1 cellular context compared by ENCODE assay signal in the genomic region with DNA sequence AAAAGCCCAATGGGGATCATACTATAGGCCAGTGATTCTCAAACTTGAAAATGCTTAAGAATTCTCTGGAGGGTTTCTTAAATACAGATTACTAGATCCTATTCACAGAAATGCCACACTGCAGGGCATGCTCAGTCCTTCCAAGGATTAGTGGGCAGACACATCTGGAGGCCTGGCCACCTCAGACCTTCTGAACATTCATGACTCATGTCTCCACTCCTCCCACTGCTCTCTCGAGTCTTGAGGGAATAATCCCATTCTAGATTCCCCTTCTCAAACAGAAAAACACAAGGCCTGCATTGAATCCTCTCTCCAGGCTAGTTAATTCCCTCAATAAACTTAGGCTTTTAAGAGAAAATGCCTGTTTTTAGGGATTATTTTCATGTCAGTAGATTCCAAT.
TF ChIP-seq lines count a peak whose summit lies in the region.

No MANE protein-coding gene starts in this region.

TF ChIP-seq in K562, 482 proteins besides CTCF, POLR2A, EP300 and RAD21:
- TF ChIP-seq ARID1B (IDR thresholded peaks at IDR 0.05) (no peak), NFXL1 (CRISPR knock-in tag; IDR thresholded peaks at IDR 0.05) (no peak), POLR3G (IDR thresholded peaks at IDR 0.05; ENCODE audit: extremely low read depth, insufficient read length, insufficient replicate concordance) (no peak), SREBF2 (CRISPR knock-in tag; IDR thresholded peaks at IDR 0.05) (no peak), SAP30 (IDR thresholded peaks at IDR 0.05; ENCODE audit: borderline replicate concordance, insufficient read depth, low read depth, low read length, poor library complexity, severe bottlenecking) (no peak), EGR1 (conservative IDR thresholded peaks at IDR 0.05) (0 out of 2 replicates have a peak, but pooled peaks have one; percentile 4), JUND (IDR thresholded peaks at IDR 0.05; ENCODE audit: borderline replicate concordance, low read depth, low read length) (peak; percentile 32; the same call in 1 of the 2 replicates), JUND (tag; IDR thresholded peaks at IDR 0.05; ENCODE audit: borderline replicate concordance, low read depth, low read length) (no peak), ARNT (IDR thresholded peaks at IDR 0.05) (no peak), RBBP5 (IDR thresholded peaks at IDR 0.05; ENCODE audit: borderline replicate concordance, insufficient read depth, low read length, poor library complexity, severe bottlenecking) (no peak), DACH1 (IDR thresholded peaks at IDR 0.05; ENCODE audit: partially characterized antibody) (no peak), FOSL1 (tag; conservative IDR thresholded peaks at IDR 0.05) (peak; percentile 43; the same call in 1 of the 2 replicates), ELF1 (tag; IDR thresholded peaks at IDR 0.05) (no peak), THAP12 (CRISPR knock-in tag; IDR thresholded peaks at IDR 0.05) (no peak), THRAP3 (IDR thresholded peaks at IDR 0.05; ENCODE audit: borderline replicate concordance) (no peak), L3MBTL2 (IDR thresholded peaks at IDR 0.05) (no peak), CBX1 (IDR thresholded peaks at IDR 0.05; ENCODE audit: low read depth) (no peak), MBD1 (CRISPR knock-in tag; IDR thresholded peaks at IDR 0.05) (no peak), CCNT2 (IDR thresholded peaks at IDR 0.05; ENCODE audit: borderline replicate concordance, extremely low read depth, insufficient read length, low read depth, low read length) (no peak), ZNF507 (tag; conservative IDR thresholded peaks at IDR 0.05) (no peak), FOXK2 (conservative IDR thresholded peaks at IDR 0.05 in 1 of 2, IDR thresholded peaks at IDR 0.05 in 1 of 2; ENCODE audit: low read depth in 2 of 2) (no peak), ZNF77 (CRISPR knock-in tag; IDR thresholded peaks at IDR 0.05) (no peak), HDAC6 (IDR thresholded peaks at IDR 0.05; ENCODE audit: low read depth, low read length) (no peak), BDP1 (IDR thresholded peaks at IDR 0.05; ENCODE audit: insufficient read depth, insufficient read length) (no peak), LCOR (CRISPR knock-in tag; IDR thresholded peaks at IDR 0.05) (no peak), ZNF830 (CRISPR knock-in tag; IDR thresholded peaks at IDR 0.05) (no peak), ZNF277 (CRISPR knock-in tag; IDR thresholded peaks at IDR 0.05; ENCODE audit: borderline replicate concordance) (no peak), EP400 (IDR thresholded peaks at IDR 0.05) (no peak)
- TF ChIP-seq, protein P1, sequence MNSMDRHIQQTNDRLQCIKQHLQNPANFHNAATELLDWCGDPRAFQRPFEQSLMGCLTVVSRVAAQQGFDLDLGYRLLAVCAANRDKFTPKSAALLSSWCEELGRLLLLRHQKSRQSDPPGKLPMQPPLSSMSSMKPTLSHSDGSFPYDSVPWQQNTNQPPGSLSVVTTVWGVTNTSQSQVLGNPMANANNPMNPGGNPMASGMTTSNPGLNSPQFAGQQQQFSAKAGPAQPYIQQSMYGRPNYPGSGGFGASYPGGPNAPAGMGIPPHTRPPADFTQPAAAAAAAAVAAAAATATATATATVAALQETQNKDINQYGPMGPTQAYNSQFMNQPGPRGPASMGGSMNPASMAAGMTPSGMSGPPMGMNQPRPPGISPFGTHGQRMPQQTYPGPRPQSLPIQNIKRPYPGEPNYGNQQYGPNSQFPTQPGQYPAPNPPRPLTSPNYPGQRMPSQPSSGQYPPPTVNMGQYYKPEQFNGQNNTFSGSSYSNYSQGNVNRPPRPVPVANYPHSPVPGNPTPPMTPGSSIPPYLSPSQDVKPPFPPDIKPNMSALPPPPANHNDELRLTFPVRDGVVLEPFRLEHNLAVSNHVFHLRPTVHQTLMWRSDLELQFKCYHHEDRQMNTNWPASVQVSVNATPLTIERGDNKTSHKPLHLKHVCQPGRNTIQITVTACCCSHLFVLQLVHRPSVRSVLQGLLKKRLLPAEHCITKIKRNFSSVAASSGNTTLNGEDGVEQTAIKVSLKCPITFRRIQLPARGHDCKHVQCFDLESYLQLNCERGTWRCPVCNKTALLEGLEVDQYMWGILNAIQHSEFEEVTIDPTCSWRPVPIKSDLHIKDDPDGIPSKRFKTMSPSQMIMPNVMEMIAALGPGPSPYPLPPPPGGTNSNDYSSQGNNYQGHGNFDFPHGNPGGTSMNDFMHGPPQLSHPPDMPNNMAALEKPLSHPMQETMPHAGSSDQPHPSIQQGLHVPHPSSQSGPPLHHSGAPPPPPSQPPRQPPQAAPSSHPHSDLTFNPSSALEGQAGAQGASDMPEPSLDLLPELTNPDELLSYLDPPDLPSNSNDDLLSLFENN (IDR thresholded peaks at IDR 0.05; ENCODE audit: low read depth in 2 of 2, low read length in 2 of 2): no peak
- TF ChIP-seq, protein P2, sequence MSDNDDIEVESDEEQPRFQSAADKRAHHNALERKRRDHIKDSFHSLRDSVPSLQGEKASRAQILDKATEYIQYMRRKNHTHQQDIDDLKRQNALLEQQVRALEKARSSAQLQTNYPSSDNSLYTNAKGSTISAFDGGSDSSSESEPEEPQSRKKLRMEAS (CRISPR knock-in tag; IDR thresholded peaks at IDR 0.05): no peak
- TF ChIP-seq, protein P3, sequence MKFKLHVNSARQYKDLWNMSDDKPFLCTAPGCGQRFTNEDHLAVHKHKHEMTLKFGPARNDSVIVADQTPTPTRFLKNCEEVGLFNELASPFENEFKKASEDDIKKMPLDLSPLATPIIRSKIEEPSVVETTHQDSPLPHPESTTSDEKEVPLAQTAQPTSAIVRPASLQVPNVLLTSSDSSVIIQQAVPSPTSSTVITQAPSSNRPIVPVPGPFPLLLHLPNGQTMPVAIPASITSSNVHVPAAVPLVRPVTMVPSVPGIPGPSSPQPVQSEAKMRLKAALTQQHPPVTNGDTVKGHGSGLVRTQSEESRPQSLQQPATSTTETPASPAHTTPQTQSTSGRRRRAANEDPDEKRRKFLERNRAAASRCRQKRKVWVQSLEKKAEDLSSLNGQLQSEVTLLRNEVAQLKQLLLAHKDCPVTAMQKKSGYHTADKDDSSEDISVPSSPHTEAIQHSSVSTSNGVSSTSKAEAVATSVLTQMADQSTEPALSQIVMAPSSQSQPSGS (CRISPR knock-in tag; IDR thresholded peaks at IDR 0.05): no peak
- TF ChIP-seq, protein P4, sequence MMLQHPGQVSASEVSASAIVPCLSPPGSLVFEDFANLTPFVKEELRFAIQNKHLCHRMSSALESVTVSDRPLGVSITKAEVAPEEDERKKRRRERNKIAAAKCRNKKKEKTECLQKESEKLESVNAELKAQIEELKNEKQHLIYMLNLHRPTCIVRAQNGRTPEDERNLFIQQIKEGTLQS (IDR thresholded peaks at IDR 0.05): peak; percentile 30; the same call in 1 of the 2 replicates
- TF ChIP-seq, protein P4 (CRISPR knock-in tag; conservative IDR thresholded peaks at IDR 0.05): no peak
- TF ChIP-seq, protein P5, sequence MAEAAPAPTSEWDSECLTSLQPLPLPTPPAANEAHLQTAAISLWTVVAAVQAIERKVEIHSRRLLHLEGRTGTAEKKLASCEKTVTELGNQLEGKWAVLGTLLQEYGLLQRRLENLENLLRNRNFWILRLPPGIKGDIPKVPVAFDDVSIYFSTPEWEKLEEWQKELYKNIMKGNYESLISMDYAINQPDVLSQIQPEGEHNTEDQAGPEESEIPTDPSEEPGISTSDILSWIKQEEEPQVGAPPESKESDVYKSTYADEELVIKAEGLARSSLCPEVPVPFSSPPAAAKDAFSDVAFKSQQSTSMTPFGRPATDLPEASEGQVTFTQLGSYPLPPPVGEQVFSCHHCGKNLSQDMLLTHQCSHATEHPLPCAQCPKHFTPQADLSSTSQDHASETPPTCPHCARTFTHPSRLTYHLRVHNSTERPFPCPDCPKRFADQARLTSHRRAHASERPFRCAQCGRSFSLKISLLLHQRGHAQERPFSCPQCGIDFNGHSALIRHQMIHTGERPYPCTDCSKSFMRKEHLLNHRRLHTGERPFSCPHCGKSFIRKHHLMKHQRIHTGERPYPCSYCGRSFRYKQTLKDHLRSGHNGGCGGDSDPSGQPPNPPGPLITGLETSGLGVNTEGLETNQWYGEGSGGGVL (CRISPR knock-in tag; IDR thresholded peaks at IDR 0.05): no peak
